In genomic region chr2:134465706-134466105, GRCh38 we compare ENCODE assay signal across 12 cellular contexts.
DNase-seq lines count a peak whose midpoint lies in the region; ATAC-seq, FAIRE-seq and TF ChIP-seq lines count a peak whose summit lies in the region.
"Had no signal": no experiment of that assay in that cellular context is flagged by ENCODE, and none has a peak within 500 bp of the region (broad histone marks: within the 10 kb centered on the region; RNA-seq: fewer than 3 reads in every experiment).

No MANE protein-coding gene starts in this region.

- peak overlapping the region; percentile 34 for H3K4me3 Mint-ChIP-seq in type B pancreatic cell
- H3K4me3 Mint-ChIP-seq: B cell, CD14-positive monocyte, IgD-negative memory B cell had no signal

- no peak overlapping the region for H3K27ac ChIP-seq in GM12878 (ENCODE audit: control insufficient read depth, insufficient read depth)
- H3K27ac ChIP-seq in mesenchymal stem cell (ENCODE audit: low read length, poor library complexity, severe bottlenecking), result peak overlapping the region; percentile 38
- H3K27ac ChIP-seq in tibial artery, result no peak overlapping the region
- H3K27ac ChIP-seq in right lobe of liver, result no peak overlapping the region
- H3K27ac ChIP-seq: A549 had no signal

- no peak overlapping the region for H2BK15ac ChIP-seq in mesenchymal stem cell (ENCODE audit: low read depth, poor library complexity, severe bottlenecking)

- RAD21 ChIA-PET in GM12878 (lab: Charles Lee; ENCODE audit: unreplicated experiment), result interaction anchor here (1.0 kb wide), 1 partner anchor 432 kb away, joined by 3 read pairs; no protein-coding TSS in a partner anchor

- no peak overlapping the region for H3K23ac ChIP-seq in mesenchymal stem cell (ENCODE audit: low read length in 2 of 2)

- no peak overlapping the region for H2BK12ac ChIP-seq in mesenchymal stem cell (ENCODE audit: low read length in 2 of 2)

- no peak overlapping the region for H3K4me3 ChIP-seq in GM12878
- no peak overlapping the region for H3K4me3 ChIP-seq in mesenchymal stem cell (ENCODE audit: insufficient read depth in 1 of 2, low read depth in 1 of 2, low read length in 2 of 2)
- H3K4me3 ChIP-seq in tibial artery, result no peak overlapping the region
- H3K4me3 ChIP-seq in right lobe of liver, result no peak overlapping the region
- H3K4me3 ChIP-seq: A549 had no signal

- no peaks in the 10 kb centered on the region for H3K79me2 ChIP-seq in GM12878 (ENCODE audit: control insufficient read depth, insufficient read depth, low read length)

- no peak overlapping the region for H3K14ac ChIP-seq in mesenchymal stem cell (ENCODE audit: low read length in 2 of 2)

- H3K9ac ChIP-seq in GM12878 (ENCODE audit: control insufficient read depth, insufficient read depth, low read length), result no peak overlapping the region
- no peak overlapping the region for H3K9ac ChIP-seq in mesenchymal stem cell (ENCODE audit: low read length)

- H3K18ac ChIP-seq in mesenchymal stem cell (ENCODE audit: low read depth in 1 of 2, low read length in 2 of 2), result no peak overlapping the region

- H4K20me1 ChIP-seq in GM12878 (ENCODE audit: control insufficient read depth, insufficient read depth), result no peaks in the 10 kb centered on the region

- TF ChIP-seq CTCF in GM12878 (IDR thresholded peaks at IDR 0.05 in 2 of 3, conservative IDR thresholded peaks at IDR 0.05 in 1 of 3; ENCODE audit: control insufficient read depth in 2 of 3, extremely low read depth in 1 of 3, insufficient read depth in 1 of 3, low read depth in 3 of 3, low read length in 3 of 3) (no peak), type B pancreatic cell (conservative IDR thresholded peaks at IDR 0.05) (no peak), tibial artery (IDR thresholded peaks at IDR 0.05) (no peak), right lobe of liver (IDR thresholded peaks at IDR 0.05) (no peak)

- POLR2A ChIA-PET in GM12878 (lab: Charles Lee), result no interaction called here

- H3K36me3 Mint-ChIP-seq in type B pancreatic cell, result no peaks in the 10 kb centered on the region
- H3K36me3 Mint-ChIP-seq: CD14-positive monocyte, IgD-negative memory B cell had no signal

- peaks cover 11% of the 10 kb centered on the region for H3K79me1 ChIP-seq in mesenchymal stem cell (replicated peaks; ENCODE audit: low read length, poor library complexity, severe bottlenecking)

- TF ChIP-seq POLR2A in GM12878 (IDR thresholded peaks at IDR 0.05; ENCODE audit: low read depth, low read length), result no peak
- TF ChIP-seq POLR2A in right lobe of liver (IDR thresholded peaks at IDR 0.05), result no peak

- CTCF ChIA-PET in GM12878 (lab: Yijun Ruan, JAX), result interaction anchor here (0.9 kb wide), 1 partner anchor 347 kb away, joined by 3 read pairs; no protein-coding TSS in a partner anchor

- no peak overlapping the region for H4K8ac ChIP-seq in mesenchymal stem cell (ENCODE audit: low read length)

- H3K36me3 ChIP-seq in GM12878 (ENCODE audit: control insufficient read depth in 2 of 2, insufficient read depth in 2 of 2, low read length in 1 of 2) (no peaks in the 10 kb centered on the region), mesenchymal stem cell (ENCODE audit: control insufficient read depth in 1 of 2, insufficient read depth in 2 of 2, low read depth in 1 of 2, low read length in 2 of 2) (peaks cover 0 to 35% of the 10 kb centered on the region in 2 experiments), tibial artery (no peaks in the 10 kb centered on the region), right lobe of liver (no peaks in the 10 kb centered on the region)

- no peak overlapping the region for H2BK5ac ChIP-seq in mesenchymal stem cell (ENCODE audit: low read depth, low read length, poor library complexity, severe bottlenecking)

- in situ Hi-C loops in GM12878 (cut with MboI), result no loop called here

- no peak overlapping the region for H3K4me2 ChIP-seq in GM12878 (ENCODE audit: control insufficient read depth, insufficient read depth)
- H3K4me2 ChIP-seq in mesenchymal stem cell (ENCODE audit: low read length, poor library complexity, severe bottlenecking), result no peak overlapping the region
- H3K4me2 ChIP-seq: A549 had no signal

- peaks cover 19% of the 10 kb centered on the region for H3K4me1 Mint-ChIP-seq in type B pancreatic cell (ENCODE audit: unreplicated experiment)

- BruUV-seq in GM12878 (replicated peaks; lab: Mats Ljungman, UMichigan), result no TSS peak

- no peak overlapping the region for H3K4ac ChIP-seq in mesenchymal stem cell (ENCODE audit: low read depth in 1 of 2, low read length in 2 of 2)

- no peak for FAIRE-seq in GM12878 (lab: Jason Lieb, UNC)
- FAIRE-seq: A549 had no signal

- no peak for TF ChIP-seq EP300 in GM12878 (IDR thresholded peaks at IDR 0.05; ENCODE audit: borderline replicate concordance in 1 of 2, control insufficient read depth in 1 of 2, low read depth in 2 of 2, low read length in 2 of 2)

- H2BK120ac ChIP-seq in mesenchymal stem cell (ENCODE audit: low read depth, low read length), result no peak overlapping the region

- DNase-seq in GM12878 (ENCODE audit: low read depth, low spot score), result no peak
- DNase-seq in mesenchymal stem cell, result no peak
- DNase-seq in type B pancreatic cell (ENCODE audit: extremely low spot score, unreplicated experiment), result peak; percentile 20
- no peak for DNase-seq in tibial artery
- no peak for DNase-seq in right lobe of liver
- no peak for DNase-seq in SW480 (ENCODE audit: low spot score)
- DNase-seq: Right ventricle myocardium superior had no signal

- H2AFZ ChIP-seq in GM12878 (ENCODE audit: control insufficient read depth, low read depth, low read length) (no peak overlapping the region), mesenchymal stem cell (ENCODE audit: low read depth, low read length) (no peak overlapping the region)

- H3K4me1 ChIP-seq in GM12878 (ENCODE audit: control insufficient read depth, insufficient read depth, low read length), result no peaks in the 10 kb centered on the region
- H3K4me1 ChIP-seq in mesenchymal stem cell (ENCODE audit: control insufficient read depth, insufficient read depth, low read depth, low read length), result peaks cover 13% of the 10 kb centered on the region
- no peaks in the 10 kb centered on the region for H3K4me1 ChIP-seq in tibial artery
- no peaks in the 10 kb centered on the region for H3K4me1 ChIP-seq in right lobe of liver
- H3K4me1 ChIP-seq: A549 had no signal

- no peaks in the 10 kb centered on the region for H3K9me3 Mint-ChIP-seq in type B pancreatic cell
- H3K9me3 Mint-ChIP-seq: IgD-negative memory B cell had no signal

- ATAC-seq in GM21390 (IDR thresholded peaks at IDR 0.05; ENCODE audit: unreplicated experiment), result peak; percentile 10
- peak; percentile 21; the same call in 1 of the 3 replicates for ATAC-seq in GM12878
- ATAC-seq in right lobe of liver, result no peak

- no peak overlapping the region for H3K27ac Mint-ChIP-seq in type B pancreatic cell
- H3K27ac Mint-ChIP-seq: B cell, CD14-positive monocyte, IgD-negative memory B cell had no signal

- H3K9me3 ChIP-seq in GM12878 (replicated peaks; ENCODE audit: control insufficient read depth, insufficient read depth, low read length) (no peaks in the 10 kb centered on the region), mesenchymal stem cell (ENCODE audit: control insufficient read depth, low read length) (no peaks in the 10 kb centered on the region), tibial artery (no peaks in the 10 kb centered on the region), right lobe of liver (no peaks in the 10 kb centered on the region)
- H3K9me3 ChIP-seq: A549 had no signal

- WGBS in GM12878 (ENCODE audit: insufficient coverage, insufficient replicate concordance, low lambda C conversion rate, missing lambda C conversion rate), result 75% methylated on average over 1 of the region's 1 CpG
- 100% methylated on average over 1 of the region's 1 CpG for WGBS in mesenchymal stem cell
- WGBS in right lobe of liver (ENCODE audit: insufficient coverage, low coverage, low lambda C conversion rate, missing lambda C conversion rate), result 63% methylated on average over 1 of the region's 1 CpG

- SMC1A ChIA-PET in GM12878 (lab: Charles Lee; ENCODE audit: uncharacterized antibody, unreplicated experiment), result interaction anchor here (1.1 kb wide), 1 partner anchor 586 kb away, joined by 4 read pairs; no protein-coding TSS in a partner anchor

- no peaks in the 10 kb centered on the region for H3K27me3 Mint-ChIP-seq in type B pancreatic cell
- H3K27me3 Mint-ChIP-seq: B cell, IgD-negative memory B cell had no signal

- H4K91ac ChIP-seq in mesenchymal stem cell (ENCODE audit: low read length), result no peak overlapping the region

- TF ChIP-seq RAD21 in GM12878 (IDR thresholded peaks at IDR 0.05; ENCODE audit: insufficient read depth, low read depth, low read length), result no peak

- intact Hi-C loops in GM12878 (cut with micrococcal nuclease; ENCODE audit: unreplicated experiment) (no loop called here), tibial artery (cut with DNase I; ENCODE audit: low total_unique reads) (no loop called here), right lobe of liver (cut with DNase I) (no loop called here)

- H3K27me3 ChIP-seq in GM12878 (replicated peaks in 1 of 2; ENCODE audit: control insufficient read depth in 2 of 2, insufficient read depth in 2 of 2, low read length in 1 of 2) (no peaks in the 10 kb centered on the region), mesenchymal stem cell (ENCODE audit: control insufficient read depth in 1 of 2, insufficient read depth in 1 of 2, low read length in 2 of 2) (peaks cover 0 to 22% of the 10 kb centered on the region in 2 experiments), tibial artery (no peaks in the 10 kb centered on the region), right lobe of liver (no peaks in the 10 kb centered on the region)

- H2AK5ac ChIP-seq in mesenchymal stem cell (ENCODE audit: low read length, severe bottlenecking), result no peak overlapping the region

TF ChIP-seq in GM12878, 131 proteins besides CTCF, POLR2A, EP300 and RAD21:
- TF ChIP-seq SMARCA5 (IDR thresholded peaks at IDR 0.05) (no peak), HDGF (IDR thresholded peaks at IDR 0.05) (no peak), RB1 (IDR thresholded peaks at IDR 0.05; ENCODE audit: borderline replicate concordance) (no peak), CHD4 (IDR thresholded peaks at IDR 0.05) (no peak), BCL11A (IDR thresholded peaks at IDR 0.05; ENCODE audit: low read depth, low read length) (no peak), TCF7 (IDR thresholded peaks at IDR 0.05; ENCODE audit: borderline replicate concordance) (no peak), STAT3 (IDR thresholded peaks at IDR 0.05; ENCODE audit: low read depth, low read length) (no peak), RFX5 (IDR thresholded peaks at IDR 0.05; ENCODE audit: low read depth, low read length) (no peak)

Comparison
In these comparisons a context has a peak if more than half of its experiments do, and no peak if none do; other contexts are left out.
1. ATAC-seq: peak in GM21390 (single experiment) and GM12878 (single experiment); none in right lobe of liver (0 of 4).